13 cellular contexts compared by ENCODE assay signal in the genomic region with DNA sequence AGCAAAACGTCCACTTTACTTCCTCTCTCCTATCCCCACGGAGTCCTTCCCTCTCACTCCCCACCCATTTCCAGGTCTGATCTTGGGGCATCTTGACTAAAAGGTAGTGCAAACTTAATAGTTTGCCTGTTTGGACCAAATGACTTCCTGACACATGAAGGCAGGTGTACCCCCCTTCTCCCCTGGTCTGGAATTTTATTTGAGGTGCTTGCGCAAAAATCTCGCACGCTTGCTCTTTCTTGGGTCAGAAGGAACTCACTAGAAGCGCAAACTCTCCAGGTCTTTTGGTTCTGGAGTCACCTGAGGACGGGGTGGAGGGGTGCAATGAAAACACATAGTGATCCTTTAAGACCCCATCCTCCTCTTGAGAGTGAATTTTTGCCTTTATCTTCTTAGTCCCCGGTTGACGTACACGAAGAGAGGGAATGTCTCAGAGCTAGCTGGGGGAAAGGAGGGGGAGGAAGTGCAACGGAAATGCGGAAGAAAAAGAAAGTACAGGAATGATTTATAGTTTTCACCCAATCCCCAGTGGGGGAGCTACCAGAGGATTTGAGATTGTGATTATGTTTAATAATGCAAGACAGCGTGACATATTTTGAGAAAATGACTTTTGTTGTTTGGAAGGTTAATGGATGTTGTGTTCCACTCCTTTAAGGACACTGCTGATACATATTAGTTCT. TPM values are rescaled to one million over a fixed set of nuclear protein-coding genes. Genes with fewer than 3 reads are reported as not detected.
DNase-seq lines count a peak whose midpoint lies in the region; ATAC-seq and TF ChIP-seq lines count a peak whose summit lies in the region.
"Had no signal": no experiment of that assay in that cellular context is flagged by ENCODE, and none has a peak within 500 bp of the region (broad histone marks: within the 10 kb centered on the region; RNA-seq: fewer than 3 reads in every experiment).

No MANE protein-coding gene starts in this region.

- H3K36me3 Mint-ChIP-seq in CD14-positive monocyte (peaks cover 0 to 5% of the 10 kb centered on the region in 2 donors), WTC11 (no peaks in the 10 kb centered on the region), osteocyte (ENCODE audit: unreplicated experiment) (peaks cover 14% of the 10 kb centered on the region)

- peaks cover 28% of the 10 kb centered on the region for H3K4me1 Mint-ChIP-seq in CD14-positive monocyte
- peaks cover 37% of the 10 kb centered on the region for H3K4me1 Mint-ChIP-seq in WTC11
- H3K4me1 Mint-ChIP-seq in osteocyte (ENCODE audit: unreplicated experiment) = peaks cover 38% of the 10 kb centered on the region

- no peaks in the 10 kb centered on the region for H3K79me2 ChIP-seq in OCI-LY7 (ENCODE audit: insufficient read depth, low read depth, low read length)

- H3K27me3 ChIP-seq in heart right ventricle (peaks cover 0 to 35% (median 9%) of the 10 kb centered on the region in 7 donors), Peyer's patch (no peaks in the 10 kb centered on the region)

- H3K9me3 ChIP-seq in heart right ventricle = no peaks in the 10 kb centered on the region
- no peaks in the 10 kb centered on the region for H3K9me3 ChIP-seq in OCI-LY7 (ENCODE audit: low read length)
- no peaks in the 10 kb centered on the region for H3K9me3 ChIP-seq in Peyer's patch

- no peak overlapping the region; the same call in 1 of the 2 replicates for H2AFZ ChIP-seq in OCI-LY7 (ENCODE audit: low read length)

- intact Hi-C loops in CD14-positive monocyte (cut with micrococcal nuclease) = no loop called here
- intact Hi-C loops in heart right ventricle (cut with DNase I) = loop anchor here (1.0 to 10.0 kb wide), 8 partner anchors 122 to 335 kb away; no protein-coding TSS in a partner anchor
- intact Hi-C loops in OCI-LY7 (cut with micrococcal nuclease; ENCODE audit: unreplicated experiment) = loop anchor here (5.0 kb wide), 2 partner anchors 327 to 1467 kb away; no protein-coding TSS in a partner anchor

- peak overlapping the region in 9 of 10 donors; percentile 10 to 48 (median 39) for H3K4me3 ChIP-seq in heart right ventricle
- H3K4me3 ChIP-seq in OCI-LY7 (ENCODE audit: low read depth, low read length, poor library complexity, severe bottlenecking) = no peak overlapping the region
- H3K4me3 ChIP-seq in Peyer's patch = peak overlapping the region in 1 of 4 donors; percentile 16

- H3K36me3 ChIP-seq in heart right ventricle (no peaks in the 10 kb centered on the region), OCI-LY7 (ENCODE audit: insufficient read depth, low read length) (no peaks in the 10 kb centered on the region), Peyer's patch (no peaks in the 10 kb centered on the region)

- BruUV-seq in OCI-LY7 (replicated peaks; lab: Mats Ljungman, UMichigan) = no TSS peak

- H3K9me3 Mint-ChIP-seq in CD14-positive monocyte (peaks cover 0 to 10% (median 0%) of the 10 kb centered on the region in 7 donors), WTC11 (no peaks in the 10 kb centered on the region), osteocyte (ENCODE audit: unreplicated experiment) (no peaks in the 10 kb centered on the region)

- TF ChIP-seq CTCF in CD14-positive monocyte (IDR thresholded peaks at IDR 0.05) (no peak), WTC11 (IDR thresholded peaks at IDR 0.05) (no peak), heart right ventricle (IDR thresholded peaks at IDR 0.05) (no peak), osteocyte (IDR thresholded peaks at IDR 0.05) (no peak), OCI-LY7 (conservative IDR thresholded peaks at IDR 0.05; ENCODE audit: low read length) (no peak), Peyer's patch (IDR thresholded peaks at IDR 0.05) (no peak)

- 10 to 29% methylated on average over 13 of the region's 13 CpGs for WGBS in heart right ventricle, 2 donors

- POLR2A ChIA-PET in WTC11 (lab: Charles Lee) (no interaction called here), OCI-LY7 (lab: Charles Lee) (no interaction called here)

- H3K27me3 Mint-ChIP-seq in CD14-positive monocyte (ENCODE audit: low read depth in 3 of 3) = peaks cover 26 to 46% (median 30%) of the 10 kb centered on the region in 3 donors
- H3K27me3 Mint-ChIP-seq in WTC11 (ENCODE audit: low read depth) = peaks cover 46% of the 10 kb centered on the region
- peaks cover 28% of the 10 kb centered on the region for H3K27me3 Mint-ChIP-seq in osteocyte (ENCODE audit: unreplicated experiment)

- H3K4me3 Mint-ChIP-seq in CD14-positive monocyte (peak overlapping the region; percentile 71 to 89), WTC11 (peak overlapping the region; percentile 82), osteocyte (ENCODE audit: unreplicated experiment) (peak overlapping the region; percentile 59)

- H3K27ac ChIP-seq in heart right ventricle (peak overlapping the region; percentile 19 to 64 (median 50)), OCI-LY7 (ENCODE audit: low read depth, low read length, poor library complexity, severe bottlenecking) (no peak overlapping the region), Peyer's patch (peak overlapping the region in 2 of 4 donors; percentile 18 to 40)
- H3K27ac ChIP-seq: C4-2B had no signal

- CTCF ChIA-PET in WTC11 (lab: Charles Lee) = interaction anchor here (0.7 to 2.5 kb wide), 6 partner anchors 67 to 1468 kb away, joined by 3 to 16 read pairs (median 4); no protein-coding TSS in a partner anchor
- CTCF ChIA-PET in OCI-LY7 (lab: Charles Lee; ENCODE audit: unreplicated experiment) = no interaction called here

- TF ChIP-seq POLR2A in Peyer's patch (IDR thresholded peaks at IDR 0.05) = no peak

- DNase-seq in CD14-positive monocyte (ENCODE audit: low spot score) = no peak
- no peak for DNase-seq in WTC11 (ENCODE audit: low spot score)
- no peak for DNase-seq in heart right ventricle
- DNase-seq in osteocyte (ENCODE audit: extremely low spot score, unreplicated experiment) = no peak
- no peak for DNase-seq in OCI-LY7 (ENCODE audit: low spot score)
- no peak for DNase-seq in HUDEP-2 (lab: John Stamatoyannopoulos, UW; ENCODE audit: unreplicated experiment in 76 of 76)
- no peak for DNase-seq in COR-L47 (lab: John Stamatoyannopoulos, UW)
- no peak for DNase-seq in Peyer's patch
- DNase-seq: activated effector memory CD4-positive, alpha-beta T cell treated with anti-CD3 and anti-CD28 coated beads, Interleukin-2, amount 50 U/mL, for 16 hours; NCI-H524 treated with DMSO at 0.1 percent for 48 hours; stimulated activated CD8-positive, alpha-beta memory T cell treated with anti-CD3 and anti-CD28 coated beads, Interleukin-4, amount 100 ng/mL, for 48 hours; T-helper 9 cell had no signal

- no peaks in the 10 kb centered on the region for H4K20me1 ChIP-seq in OCI-LY7 (ENCODE audit: insufficient read depth, low read length)

- H3K4me1 ChIP-seq in heart right ventricle = peaks cover 0 to 24% (median 0%) of the 10 kb centered on the region in 9 donors
- no peaks in the 10 kb centered on the region for H3K4me1 ChIP-seq in OCI-LY7 (ENCODE audit: insufficient read depth, low read length, poor library complexity, severe bottlenecking)
- peaks cover 0 to 6% (median 0%) of the 10 kb centered on the region in 4 donors for H3K4me1 ChIP-seq in Peyer's patch

- H3K27ac Mint-ChIP-seq in CD14-positive monocyte = peak overlapping the region in 3 of 7 donors; percentile 2 to 41 (median 10)
- no peak overlapping the region for H3K27ac Mint-ChIP-seq in WTC11
- no peak overlapping the region for H3K27ac Mint-ChIP-seq in osteocyte (ENCODE audit: unreplicated experiment)

- ATAC-seq in WTC11 = no peak; the same call in 1 of the 2 replicates
- ATAC-seq in heart right ventricle = peak in 5 of 8 donors; percentile 16 to 50 (median 30)

- no peak overlapping the region for H3K4me2 ChIP-seq in OCI-LY7 (ENCODE audit: low read length)

- H3K9me2 ChIP-seq in OCI-LY7 (ENCODE audit: insufficient read depth, low read length) = no peaks in the 10 kb centered on the region

TF ChIP-seq in WTC11, 78 proteins besides CTCF, POLR2A, EP300 and RAD21 (continues in another document):
- TF ChIP-seq ATF1 (CRISPR knock-in tag; IDR thresholded peaks at IDR 0.05) = no peak
- TF ChIP-seq, protein P1, sequence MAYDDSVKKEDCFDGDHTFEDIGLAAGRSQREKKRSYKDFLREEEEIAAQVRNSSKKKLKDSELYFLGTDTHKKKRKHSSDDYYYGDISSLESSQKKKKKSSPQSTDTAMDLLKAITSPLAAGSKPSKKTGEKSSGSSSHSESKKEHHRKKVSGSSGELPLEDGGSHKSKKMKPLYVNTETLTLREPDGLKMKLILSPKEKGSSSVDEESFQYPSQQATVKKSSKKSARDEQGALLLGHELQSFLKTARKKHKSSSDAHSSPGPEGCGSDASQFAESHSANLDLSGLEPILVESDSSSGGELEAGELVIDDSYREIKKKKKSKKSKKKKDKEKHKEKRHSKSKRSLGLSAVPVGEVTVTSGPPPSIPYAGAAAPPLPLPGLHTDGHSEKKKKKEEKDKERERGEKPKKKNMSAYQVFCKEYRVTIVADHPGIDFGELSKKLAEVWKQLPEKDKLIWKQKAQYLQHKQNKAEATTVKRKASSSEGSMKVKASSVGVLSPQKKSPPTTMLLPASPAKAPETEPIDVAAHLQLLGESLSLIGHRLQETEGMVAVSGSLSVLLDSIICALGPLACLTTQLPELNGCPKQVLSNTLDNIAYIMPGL (CRISPR knock-in tag; IDR thresholded peaks at IDR 0.05) = no peak
- no peak for TF ChIP-seq SOX15 (CRISPR knock-in tag; IDR thresholded peaks at IDR 0.05)
- TF ChIP-seq KAT7 (CRISPR knock-in tag; IDR thresholded peaks at IDR 0.05; ENCODE audit: borderline replicate concordance) = no peak
- no peak for TF ChIP-seq EMX1 (CRISPR knock-in tag; IDR thresholded peaks at IDR 0.05)
- TF ChIP-seq NR1H2 (CRISPR knock-in tag; IDR thresholded peaks at IDR 0.05) = no peak
- TF ChIP-seq, protein P2, sequence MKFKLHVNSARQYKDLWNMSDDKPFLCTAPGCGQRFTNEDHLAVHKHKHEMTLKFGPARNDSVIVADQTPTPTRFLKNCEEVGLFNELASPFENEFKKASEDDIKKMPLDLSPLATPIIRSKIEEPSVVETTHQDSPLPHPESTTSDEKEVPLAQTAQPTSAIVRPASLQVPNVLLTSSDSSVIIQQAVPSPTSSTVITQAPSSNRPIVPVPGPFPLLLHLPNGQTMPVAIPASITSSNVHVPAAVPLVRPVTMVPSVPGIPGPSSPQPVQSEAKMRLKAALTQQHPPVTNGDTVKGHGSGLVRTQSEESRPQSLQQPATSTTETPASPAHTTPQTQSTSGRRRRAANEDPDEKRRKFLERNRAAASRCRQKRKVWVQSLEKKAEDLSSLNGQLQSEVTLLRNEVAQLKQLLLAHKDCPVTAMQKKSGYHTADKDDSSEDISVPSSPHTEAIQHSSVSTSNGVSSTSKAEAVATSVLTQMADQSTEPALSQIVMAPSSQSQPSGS (CRISPR knock-in tag; IDR thresholded peaks at IDR 0.05; ENCODE audit: borderline replicate concordance, low read depth) = no peak

RNA-seq across cellular contexts. Expression of a gene that starts 4.9 kb away (rescaled TPM):
- polyA plus RNA-seq in CD14-positive monocyte (under 1 TPM; 0.05 to 0.23 TPM), heart right ventricle (1 to 10 TPM in 1 of 2 donors, under 1 TPM in 1; 0.77 to 2.1 TPM)
- total RNA-seq in WTC11 (2021) (1.0 to 1.9 TPM (median 1.2 TPM) in 3 replicates), heart right ventricle (1 to 10 TPM in 4 of 10 donors, under 1 TPM in 6; 0.47 to 1.7 (median 0.79) TPM), osteocyte (8.8 and 8.9 TPM in 2 replicates), OCI-LY7 (2022) (not detected in 2 replicates), Peyer's patch (1 to 10 TPM; 1.2 to 9.9 (median 2.5) TPM)
- total RNA-seq in OCI-LY7 (2014; rRNA removed; shearing (Covaris generic)) = not detected in 2 replicates

Comparison
In these comparisons a context has a peak if more than half of its experiments do, and no peak if none do; other contexts are left out.
1. intact Hi-C loops: an anchor here in heart right ventricle (1.0 to 10.0 kb wide) and OCI-LY7 (5.0 kb wide); none called in CD14-positive monocyte.